14 cellular contexts compared by ENCODE assay signal in the genomic region with DNA sequence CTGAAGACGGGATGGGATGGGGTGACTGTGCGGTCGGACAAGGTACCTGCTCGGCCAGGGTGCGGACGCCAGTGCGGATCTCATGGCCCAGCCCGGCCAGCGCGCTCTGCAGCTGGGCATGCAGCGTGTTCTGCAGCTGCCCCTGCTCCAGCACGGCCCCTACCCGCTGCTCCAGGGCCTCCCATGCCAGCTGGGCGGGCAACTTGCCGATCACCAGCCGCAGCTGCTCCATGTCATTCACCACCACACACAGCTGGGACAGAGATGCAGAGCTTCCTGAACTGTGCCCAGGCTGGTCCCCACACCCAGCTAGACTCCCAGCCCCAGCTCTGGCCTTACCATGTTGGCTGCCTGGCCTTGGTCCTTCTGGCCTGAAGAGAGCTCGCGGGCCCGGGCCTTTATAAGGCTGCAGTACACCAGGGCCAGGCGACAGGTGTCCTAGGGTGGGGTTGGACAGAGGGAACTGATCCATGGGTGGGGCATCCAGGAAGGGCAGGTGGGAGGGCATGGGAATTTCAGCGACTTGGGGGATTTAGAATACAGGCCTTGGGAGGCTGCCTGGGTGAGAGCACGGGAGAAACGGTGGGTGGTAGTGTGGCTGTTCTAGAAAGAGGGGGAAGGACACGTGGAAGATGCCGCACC. TPM values are rescaled to one million over a fixed set of nuclear protein-coding genes. Genes with fewer than 3 reads are reported as not detected.
DNase-seq lines count a peak whose midpoint lies in the region; ATAC-seq and TF ChIP-seq lines count a peak whose summit lies in the region.
"Had no signal": no experiment of that assay in that cellular context is flagged by ENCODE, and none has a peak within 500 bp of the region (broad histone marks: within the 10 kb centered on the region; RNA-seq: fewer than 3 reads in every experiment).

No MANE protein-coding gene starts in this region.

- no peak for TF ChIP-seq CTCF in right atrium auricular region (IDR thresholded peaks at IDR 0.05)

- H3K4me3 ChIP-seq in right atrium auricular region = no peak overlapping the region
- H3K4me3 ChIP-seq: left lung, transverse colon had no signal

- no peaks in the 10 kb centered on the region for H3K27me3 Mint-ChIP-seq in activated T-helper 1 cell treated with anti-CD3 and anti-CD28 coated beads, Interleukin-12 subunit alpha, Interleukin-12 subunit beta, Interleukin-2, Interleukin-4 antibody, amounts not matched to agents 30 ng/mL and 10 ng/mL and 1 ng/mL, durations not matched to agents 14 hours and 24 hours and 36 hours (ENCODE audit: insufficient read depth)

- intact Hi-C loops in left cardiac atrium (cut with DNase I) = no loop called here
- intact Hi-C loops in activated T-helper 1 cell treated with anti-CD3 and anti-CD28 coated beads, Interleukin-12 subunit alpha, Interleukin-12 subunit beta, Interleukin-2, Interleukin-4 antibody, amounts not matched to agents 30 ng/mL and 10 ng/mL and 1 ng/mL, durations not matched to agents 14 hours and 24 hours and 36 hours (cut with micrococcal nuclease) = no loop called here

- H3K4me1 ChIP-seq in right atrium auricular region = peaks cover 0 to 25% of the 10 kb centered on the region in 2 donors

- H3K27me3 ChIP-seq in right atrium auricular region = no peaks in the 10 kb centered on the region
- H3K27me3 ChIP-seq: left lung, transverse colon had no signal

- DNase-seq in left cardiac atrium (peak; percentile 20), right atrium auricular region (ENCODE audit: low spot score) (no peak), myocyte (ENCODE audit: low read depth) (peak; percentile 94), DMS79 treated with DMSO at 0.1 percent for 48 hours (lab: John Stamatoyannopoulos, UW) (no peak), medulla oblongata (ENCODE audit: extremely low spot score) (no peak), H4 (ENCODE audit: low spot score) (no peak)
- DNase-seq in activated T-helper 1 cell treated with anti-CD3 and anti-CD28 coated beads, Interleukin-12 subunit alpha, Interleukin-12 subunit beta, Interleukin-2, Interleukin-4 antibody, amounts not matched to agents 30 ng/mL and 10 ng/mL and 1 ng/mL, durations not matched to agents 14 hours and 24 hours and 36 hours (ENCODE audit: low spot score) = no peak
- DNase-seq: activated CD4-positive, alpha-beta T cell treated with anti-CD3 and anti-CD28 coated beads for 1 hour; DMS53; left lung; transverse colon had no signal

- no peak overlapping the region for H3K4me3 Mint-ChIP-seq in activated T-helper 1 cell treated with anti-CD3 and anti-CD28 coated beads, Interleukin-12 subunit alpha, Interleukin-12 subunit beta, Interleukin-2, Interleukin-4 antibody, amounts not matched to agents 30 ng/mL and 10 ng/mL and 1 ng/mL, durations not matched to agents 14 hours and 24 hours and 36 hours
- H3K4me3 Mint-ChIP-seq: nephron had no signal

- peaks cover 22% of the 10 kb centered on the region for H3K4me1 Mint-ChIP-seq in activated T-helper 1 cell treated with anti-CD3 and anti-CD28 coated beads, Interleukin-12 subunit alpha, Interleukin-12 subunit beta, Interleukin-2, Interleukin-4 antibody, amounts not matched to agents 30 ng/mL and 10 ng/mL and 1 ng/mL, durations not matched to agents 14 hours and 24 hours and 36 hours (ENCODE audit: low read depth)

- peaks cover 24% of the 10 kb centered on the region for H3K36me3 Mint-ChIP-seq in activated T-helper 1 cell treated with anti-CD3 and anti-CD28 coated beads, Interleukin-12 subunit alpha, Interleukin-12 subunit beta, Interleukin-2, Interleukin-4 antibody, amounts not matched to agents 30 ng/mL and 10 ng/mL and 1 ng/mL, durations not matched to agents 14 hours and 24 hours and 36 hours (ENCODE audit: low read depth)

- peaks cover 17% of the 10 kb centered on the region for H3K36me3 ChIP-seq in right atrium auricular region
- H3K36me3 ChIP-seq: transverse colon had no signal

- ATAC-seq in left cardiac atrium = no peak
- ATAC-seq in GM21515 (IDR thresholded peaks at IDR 0.05; ENCODE audit: unreplicated experiment) = no peak
- ATAC-seq: left lung, right cardiac atrium had no signal

- no peak overlapping the region for H3K27ac ChIP-seq in right atrium auricular region
- H3K27ac ChIP-seq: left lung, transverse colon had no signal

- H3K9me3 ChIP-seq in right atrium auricular region = no peaks in the 10 kb centered on the region
- H3K9me3 ChIP-seq: left lung, transverse colon had no signal

- H3K27ac Mint-ChIP-seq in activated T-helper 1 cell treated with anti-CD3 and anti-CD28 coated beads, Interleukin-12 subunit alpha, Interleukin-12 subunit beta, Interleukin-2, Interleukin-4 antibody, amounts not matched to agents 30 ng/mL and 10 ng/mL and 1 ng/mL, durations not matched to agents 14 hours and 24 hours and 36 hours = peak overlapping the region; percentile 26

- no peaks in the 10 kb centered on the region for H3K9me3 Mint-ChIP-seq in activated T-helper 1 cell treated with anti-CD3 and anti-CD28 coated beads, Interleukin-12 subunit alpha, Interleukin-12 subunit beta, Interleukin-2, Interleukin-4 antibody, amounts not matched to agents 30 ng/mL and 10 ng/mL and 1 ng/mL, durations not matched to agents 14 hours and 24 hours and 36 hours
- H3K9me3 Mint-ChIP-seq: nephron had no signal

RNA-seq across cellular contexts. Expression of a gene that starts 9.8 kb away (rescaled TPM):
- 10 to 100 TPM; 22.1 to 34.0 TPM for total RNA-seq in left cardiac atrium
- 10 to 100 TPM; 11.1 to 25.9 TPM for total RNA-seq in right atrium auricular region
- 185 and 186 TPM in 2 replicates for total RNA-seq in activated T-helper 1 cell treated with anti-CD3 and anti-CD28 coated beads, Interleukin-12 subunit alpha, Interleukin-12 subunit beta, Interleukin-2, Interleukin-4 antibody, amounts not matched to agents 30 ng/mL and 10 ng/mL and 1 ng/mL, durations not matched to agents 14 hours and 24 hours and 36 hours
- total RNA-seq in myocyte = 0.68 and 1.9 TPM in 2 replicates
- 1.2 TPM for polyA plus RNA-seq in myocyte (2012)
- 1.9 and 2.9 TPM in 2 replicates for total RNA-seq in H4 (2014; rRNA removed; shearing (Covaris generic))

RNA-seq across cellular contexts. Expression of a gene that starts 20.7 kb away (rescaled TPM):
- total RNA-seq in left cardiac atrium (100 to 1,000 TPM; 106 to 122 TPM), right atrium auricular region (100 to 1,000 TPM in 1 of 2 donors, 10 to 100 TPM in 1; 100.0 to 163 TPM), myocyte (47.5 and 60.3 TPM in 2 replicates)
- total RNA-seq in activated T-helper 1 cell treated with anti-CD3 and anti-CD28 coated beads, Interleukin-12 subunit alpha, Interleukin-12 subunit beta, Interleukin-2, Interleukin-4 antibody, amounts not matched to agents 30 ng/mL and 10 ng/mL and 1 ng/mL, durations not matched to agents 14 hours and 24 hours and 36 hours = 68.8 and 74.4 TPM in 2 replicates
- 144 TPM for polyA plus RNA-seq in myocyte (2012)
- 14.8 and 26.3 TPM in 2 replicates for total RNA-seq in H4 (2014; rRNA removed; shearing (Covaris generic))

RNA-seq across cellular contexts. Expression of a gene that starts 44.0 kb away (rescaled TPM):
- total RNA-seq in left cardiac atrium = 10 to 100 TPM; 22.9 to 25.3 TPM
- 10 to 100 TPM; 16.8 to 24.8 TPM for total RNA-seq in right atrium auricular region
- total RNA-seq in activated T-helper 1 cell treated with anti-CD3 and anti-CD28 coated beads, Interleukin-12 subunit alpha, Interleukin-12 subunit beta, Interleukin-2, Interleukin-4 antibody, amounts not matched to agents 30 ng/mL and 10 ng/mL and 1 ng/mL, durations not matched to agents 14 hours and 24 hours and 36 hours = 30.5 and 32.7 TPM in 2 replicates
- total RNA-seq in myocyte = 7.2 and 8.8 TPM in 2 replicates
- 2.7 TPM for polyA plus RNA-seq in myocyte (2012)
- 12.9 and 13.5 TPM in 2 replicates for total RNA-seq in H4 (2014; rRNA removed; shearing (Covaris generic))

RNA-seq across cellular contexts. Expression of a gene that starts 49.8 kb away (rescaled TPM):
- total RNA-seq in left cardiac atrium = 10 to 100 TPM; 15.8 to 17.8 TPM
- total RNA-seq in right atrium auricular region = 10 to 100 TPM; 18.8 to 25.3 TPM
- total RNA-seq in activated T-helper 1 cell treated with anti-CD3 and anti-CD28 coated beads, Interleukin-12 subunit alpha, Interleukin-12 subunit beta, Interleukin-2, Interleukin-4 antibody, amounts not matched to agents 30 ng/mL and 10 ng/mL and 1 ng/mL, durations not matched to agents 14 hours and 24 hours and 36 hours = 26.0 and 26.9 TPM in 2 replicates
- 12.7 and 23.6 TPM in 2 replicates for total RNA-seq in myocyte
- 17.6 TPM for polyA plus RNA-seq in myocyte (2012)
- 24.0 and 29.6 TPM in 2 replicates for total RNA-seq in H4 (2014; rRNA removed; shearing (Covaris generic))

Comparison
In these comparisons a context has a peak if more than half of its experiments do, and no peak if none do; other contexts are left out.
1. DNase-seq: peak in left cardiac atrium (single experiment) and myocyte (single experiment); none in right atrium auricular region (single experiment), activated T-helper 1 cell treated with anti-CD3 and anti-CD28 coated beads, Interleukin-12 subunit alpha, Interleukin-12 subunit beta, Interleukin-2, Interleukin-4 antibody, amounts not matched to agents 30 ng/mL and 10 ng/mL and 1 ng/mL, durations not matched to agents 14 hours and 24 hours and 36 hours (single experiment), DMS79 treated with DMSO at 0.1 percent for 48 hours (single experiment), medulla oblongata (single experiment) and H4 (single experiment).